ENCODE assay signal across 20 cellular contexts in the genomic region with DNA sequence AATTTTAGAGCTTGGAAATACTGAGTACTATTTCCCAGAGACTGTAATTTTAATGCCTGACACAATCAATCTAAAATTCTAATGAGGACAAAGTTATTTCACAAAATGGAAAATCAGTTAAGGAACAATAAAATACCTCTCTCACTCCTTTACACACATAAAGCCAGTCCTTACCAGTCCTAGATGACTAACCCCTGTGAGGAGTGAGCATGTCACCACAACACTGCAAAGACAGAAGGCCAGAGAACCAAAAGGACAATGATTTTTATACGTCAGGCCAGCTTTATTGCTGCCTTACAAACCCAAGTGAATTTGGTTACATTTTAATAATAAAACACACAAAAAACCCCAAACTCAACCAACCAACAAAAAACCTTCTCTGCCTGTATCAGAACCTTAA. TPM values are rescaled to one million over a fixed set of nuclear protein-coding genes. Genes with fewer than 3 reads are reported as not detected.
DNase-seq lines count a peak whose midpoint lies in the region; ATAC-seq, FAIRE-seq and TF ChIP-seq lines count a peak whose summit lies in the region.
"Had no signal": no experiment of that assay in that cellular context is flagged by ENCODE, and none has a peak within 500 bp of the region (broad histone marks: within the 10 kb centered on the region; RNA-seq: fewer than 3 reads in every experiment).

No MANE protein-coding gene starts in this region.

- TF ChIP-seq CTCF in GM23338 (conservative IDR thresholded peaks at IDR 0.05; ENCODE audit: low read depth in 2 of 2) (no peak), epithelial cell of esophagus (IDR thresholded peaks at IDR 0.05; ENCODE audit: insufficient read depth, low read depth, low read length, missing control alignments) (no peak)

- peak overlapping the region; percentile 35; the same call in 1 of the 2 replicates for H3K27ac Mint-ChIP-seq in GM23338

- peak overlapping the region; percentile 15 for H2AK5ac ChIP-seq in mesenchymal stem cell (ENCODE audit: low read length, severe bottlenecking)

- H3K79me2 ChIP-seq in GM23338 (replicated peaks; ENCODE audit: insufficient read depth) = no peaks in the 10 kb centered on the region

- no peaks in the 10 kb centered on the region for H4K20me1 ChIP-seq in GM23338 (replicated peaks; ENCODE audit: insufficient read depth)

- H3K18ac ChIP-seq in mesenchymal stem cell (ENCODE audit: low read depth in 1 of 2, low read length in 2 of 2) = no peak overlapping the region

- no peaks in the 10 kb centered on the region for H3F3A ChIP-seq in GM23338 (replicated peaks; ENCODE audit: low read depth)

- no peak overlapping the region for H3K14ac ChIP-seq in mesenchymal stem cell (ENCODE audit: low read length in 2 of 2)

- no peak overlapping the region for H2BK12ac ChIP-seq in mesenchymal stem cell (ENCODE audit: low read length in 2 of 2)

- no peak overlapping the region for H3K4ac ChIP-seq in mesenchymal stem cell (ENCODE audit: low read depth in 1 of 2, low read length in 2 of 2)

- H3K79me1 ChIP-seq in mesenchymal stem cell (replicated peaks; ENCODE audit: low read length, poor library complexity, severe bottlenecking) = no peaks in the 10 kb centered on the region

- peaks cover 50% of the 10 kb centered on the region for H3K4me1 Mint-ChIP-seq in GM23338

- peak; percentile 79 for FAIRE-seq in RCC 7860 (lab: Jason Lieb, UNC)
- FAIRE-seq: GM12891 had no signal

- H3K9me3 ChIP-seq in mesenchymal stem cell (ENCODE audit: control insufficient read depth, low read length) = no peaks in the 10 kb centered on the region
- H3K9me3 ChIP-seq: Caco-2 had no signal

- ATAC-seq in GM23338 = no peak
- ATAC-seq in GM21717 (IDR thresholded peaks at IDR 0.05; ENCODE audit: unreplicated experiment) = no peak
- ATAC-seq: Right ventricle myocardium inferior had no signal

- no peaks in the 10 kb centered on the region for H3K9me2 ChIP-seq in GM23338 (ENCODE audit: insufficient read depth)

- H3K27ac ChIP-seq in GM23338 (ENCODE audit: low read depth) (no peak overlapping the region), mesenchymal stem cell (ENCODE audit: low read length, poor library complexity, severe bottlenecking) (no peak overlapping the region)
- H3K27ac ChIP-seq: SK-N-MC had no signal

- no peak overlapping the region for H4K91ac ChIP-seq in mesenchymal stem cell (ENCODE audit: low read length)

- no peak overlapping the region for H2BK15ac ChIP-seq in mesenchymal stem cell (ENCODE audit: low read depth, poor library complexity, severe bottlenecking)

- H3K27me3 Mint-ChIP-seq in GM23338 (ENCODE audit: insufficient read depth, low read depth, poor library complexity) = no peaks in the 10 kb centered on the region

- H2AFZ ChIP-seq in GM23338 (no peak overlapping the region), mesenchymal stem cell (ENCODE audit: low read depth, low read length) (no peak overlapping the region)

- H3K36me3 ChIP-seq in GM23338 (ENCODE audit: insufficient read depth) (no peaks in the 10 kb centered on the region), mesenchymal stem cell (ENCODE audit: control insufficient read depth in 1 of 2, insufficient read depth in 2 of 2, low read depth in 1 of 2, low read length in 2 of 2) (no peaks in the 10 kb centered on the region)

- no peak overlapping the region for H4K8ac ChIP-seq in mesenchymal stem cell (ENCODE audit: low read length)

- H3K4me1 ChIP-seq in GM23338 (ENCODE audit: insufficient read depth) (peaks cover 44% of the 10 kb centered on the region), mesenchymal stem cell (ENCODE audit: control insufficient read depth, insufficient read depth, low read depth, low read length) (peaks cover 4% of the 10 kb centered on the region)
- H3K4me1 ChIP-seq: Caco-2 had no signal

- H2BK120ac ChIP-seq in mesenchymal stem cell (ENCODE audit: low read depth, low read length) = no peak overlapping the region

- H2BK5ac ChIP-seq in mesenchymal stem cell (ENCODE audit: low read depth, low read length, poor library complexity, severe bottlenecking) = peak overlapping the region; percentile 14

- no peak overlapping the region for H3K4me3 ChIP-seq in GM23338
- H3K4me3 ChIP-seq in epithelial cell of esophagus (ENCODE audit: low read length) = no peak overlapping the region
- H3K4me3 ChIP-seq in mesenchymal stem cell (ENCODE audit: insufficient read depth in 1 of 2, low read depth in 1 of 2, low read length in 2 of 2) = no peak overlapping the region
- H3K4me3 ChIP-seq: SK-N-MC had no signal

- no peak overlapping the region for H3K4me3 Mint-ChIP-seq in GM23338

- H3K4me2 ChIP-seq in GM23338 (no peak overlapping the region), mesenchymal stem cell (ENCODE audit: low read length, poor library complexity, severe bottlenecking) (no peak overlapping the region)

- WGBS in mesenchymal stem cell = 86% methylated on average over 1 of the region's 1 CpG

- DNase-seq in GM23338 (ENCODE audit: low spot score) (no peak), RCC 7860 (ENCODE audit: low spot score) (peak; percentile 25), epithelial cell of esophagus (ENCODE audit: low read depth) (peak; percentile 48), mesenchymal stem cell (no peak), hepatic stellate cell (ENCODE audit: low spot score) (no peak), T-helper 2 cell (no peak)
- DNase-seq in stimulated activated CD8-positive, alpha-beta memory T cell treated with anti-CD3 and anti-CD28 coated beads, Interleukin-4, amount 100 ng/mL, for 48 hours = no peak
- DNase-seq: AML-193; Caco-2; GOT3; NCI-H1048; NCI-H2107; NCI-H226; NCI-H69; NK-92 treated with Interleukin-12 subunit alpha and Interleukin-12 subunit beta, amount 100 ng/mL, for 24 hours had no signal

- H3K36me3 Mint-ChIP-seq in GM23338 (ENCODE audit: low read depth) = peaks cover 4% of the 10 kb centered on the region; the same call in 2 of the 3 replicates

- no peak overlapping the region for H3K9ac ChIP-seq in mesenchymal stem cell (ENCODE audit: low read length)

- no peaks in the 10 kb centered on the region for H3K9me3 Mint-ChIP-seq in GM23338

- no peak overlapping the region for H3K23ac ChIP-seq in mesenchymal stem cell (ENCODE audit: low read length in 2 of 2)

- H3K27me3 ChIP-seq in GM23338 (ENCODE audit: insufficient read depth) (no peaks in the 10 kb centered on the region), mesenchymal stem cell (ENCODE audit: control insufficient read depth in 1 of 2, insufficient read depth in 1 of 2, low read length in 2 of 2) (no peaks in the 10 kb centered on the region)

TF ChIP-seq in GM23338, 12 proteins besides CTCF, POLR2A, EP300 and RAD21 (continues in another document):
- no peak for TF ChIP-seq EZH2 (IDR thresholded peaks at IDR 0.05; ENCODE audit: low read depth, unreplicated experiment)
- TF ChIP-seq, protein P1, sequence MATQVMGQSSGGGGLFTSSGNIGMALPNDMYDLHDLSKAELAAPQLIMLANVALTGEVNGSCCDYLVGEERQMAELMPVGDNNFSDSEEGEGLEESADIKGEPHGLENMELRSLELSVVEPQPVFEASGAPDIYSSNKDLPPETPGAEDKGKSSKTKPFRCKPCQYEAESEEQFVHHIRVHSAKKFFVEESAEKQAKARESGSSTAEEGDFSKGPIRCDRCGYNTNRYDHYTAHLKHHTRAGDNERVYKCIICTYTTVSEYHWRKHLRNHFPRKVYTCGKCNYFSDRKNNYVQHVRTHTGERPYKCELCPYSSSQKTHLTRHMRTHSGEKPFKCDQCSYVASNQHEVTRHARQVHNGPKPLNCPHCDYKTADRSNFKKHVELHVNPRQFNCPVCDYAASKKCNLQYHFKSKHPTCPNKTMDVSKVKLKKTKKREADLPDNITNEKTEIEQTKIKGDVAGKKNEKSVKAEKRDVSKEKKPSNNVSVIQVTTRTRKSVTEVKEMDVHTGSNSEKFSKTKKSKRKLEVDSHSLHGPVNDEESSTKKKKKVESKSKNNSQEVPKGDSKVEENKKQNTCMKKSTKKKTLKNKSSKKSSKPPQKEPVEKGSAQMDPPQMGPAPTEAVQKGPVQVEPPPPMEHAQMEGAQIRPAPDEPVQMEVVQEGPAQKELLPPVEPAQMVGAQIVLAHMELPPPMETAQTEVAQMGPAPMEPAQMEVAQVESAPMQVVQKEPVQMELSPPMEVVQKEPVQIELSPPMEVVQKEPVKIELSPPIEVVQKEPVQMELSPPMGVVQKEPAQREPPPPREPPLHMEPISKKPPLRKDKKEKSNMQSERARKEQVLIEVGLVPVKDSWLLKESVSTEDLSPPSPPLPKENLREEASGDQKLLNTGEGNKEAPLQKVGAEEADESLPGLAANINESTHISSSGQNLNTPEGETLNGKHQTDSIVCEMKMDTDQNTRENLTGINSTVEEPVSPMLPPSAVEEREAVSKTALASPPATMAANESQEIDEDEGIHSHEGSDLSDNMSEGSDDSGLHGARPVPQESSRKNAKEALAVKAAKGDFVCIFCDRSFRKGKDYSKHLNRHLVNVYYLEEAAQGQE (IDR thresholded peaks at IDR 0.05; ENCODE audit: unreplicated experiment) = no peak
- no peak for TF ChIP-seq STAT1 (IDR thresholded peaks at IDR 0.05; ENCODE audit: unreplicated experiment)
- no peak for TF ChIP-seq JUNB (IDR thresholded peaks at IDR 0.05; ENCODE audit: unreplicated experiment)
- no peak for TF ChIP-seq POLR2AphosphoS5 (IDR thresholded peaks at IDR 0.05; ENCODE audit: low read depth)
- TF ChIP-seq CREB1 (CRISPR knock-in tag; IDR thresholded peaks at IDR 0.05; ENCODE audit: low read depth) = no peak
- TF ChIP-seq ZNF114 (CRISPR knock-in tag; IDR thresholded peaks at IDR 0.05) = no peak

RNA-seq across cellular contexts. Expression of a gene that starts 57.5 kb away (rescaled TPM):
- 4.4 and 6.6 TPM in 2 replicates for total RNA-seq in GM23338 (2014; rRNA removed; shearing (Covaris generic))
- polyA plus RNA-seq in GM23338 (2016; fragmentation: Nextera tagmentation; extraction: Ambion mirVana) = 3.5 and 5.0 TPM in 2 replicates
- polyA plus RNA-seq in mesenchymal stem cell (2013, experiment 1 of 2) = 1.1 TPM
- 1.2 TPM for polyA plus RNA-seq in mesenchymal stem cell (2013, experiment 2 of 2)
- total RNA-seq: Caco-2, HT-29 had no signal

Comparison
In these comparisons a context has a peak if more than half of its experiments do, and no peak if none do; other contexts are left out.
1. DNase-seq: peak in RCC 7860 (single experiment) and epithelial cell of esophagus (single experiment); none in GM23338 (single experiment), mesenchymal stem cell (single experiment), hepatic stellate cell (single experiment), stimulated activated CD8-positive, alpha-beta memory T cell treated with anti-CD3 and anti-CD28 coated beads, Interleukin-4, amount 100 ng/mL, for 48 hours (single experiment) and T-helper 2 cell (0 of 5).